In the genomic region with DNA sequence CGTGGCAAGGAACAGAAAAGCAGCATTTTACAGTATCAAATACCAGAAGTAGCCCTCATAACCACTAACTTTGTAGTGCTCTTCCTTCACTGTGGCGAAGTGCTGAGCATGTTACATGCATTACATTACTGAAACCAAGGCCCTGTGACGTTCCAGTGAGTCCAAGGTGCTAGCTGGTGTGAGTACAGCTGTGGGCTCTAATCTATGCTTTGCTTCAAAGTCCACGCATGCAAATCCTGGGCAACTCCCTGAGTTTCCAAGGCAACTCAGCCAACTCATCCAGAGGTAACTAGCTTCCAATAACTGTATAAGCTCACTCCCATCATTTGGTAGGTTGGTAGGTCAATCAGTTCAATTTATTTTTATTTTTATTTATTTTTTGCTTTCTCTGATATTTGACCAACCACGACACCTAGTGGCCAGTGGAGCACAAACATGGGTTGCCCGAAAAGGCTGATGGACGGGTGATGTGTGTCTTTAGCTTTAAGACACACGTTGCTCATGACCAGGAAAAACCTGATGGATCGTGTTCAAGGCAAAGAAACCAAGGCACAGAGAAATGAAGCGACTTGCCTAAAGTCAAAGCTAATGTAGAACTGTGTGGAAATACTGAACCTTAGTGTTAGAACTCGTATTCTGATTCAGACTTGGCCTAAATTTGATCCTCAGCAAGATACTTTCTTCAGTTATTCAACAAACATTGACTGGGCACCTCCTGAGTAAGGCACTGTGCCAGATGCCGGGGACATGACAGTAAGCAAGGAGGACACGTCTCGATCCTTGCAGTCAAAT, we compare ENCODE assay signal across 8 cellular contexts.
DNase-seq lines count a peak whose midpoint lies in the region; ATAC-seq and TF ChIP-seq lines count a peak whose summit lies in the region.

No MANE protein-coding gene starts in this region.

- peaks cover 3% of the 10 kb centered on the region for H3K27me3 ChIP-seq in iPS-15b (ENCODE audit: control insufficient read depth, insufficient read depth, low read length)

- DNase-seq in NCI-H446 (lab: John Stamatoyannopoulos, UW) (peak; percentile 60 to 64), NCI-H446 treated with DMSO at 0.1 percent for 48 hours (lab: John Stamatoyannopoulos, UW) (no peak), MV-4-11 (lab: John Stamatoyannopoulos, UW) (peak; percentile 27), T-helper 9 cell (peak; percentile 54), astrocyte of the spinal cord (ENCODE audit: low read depth, low spot score) (peak; percentile 82), smooth muscle cell of the brain vasculature (ENCODE audit: low read depth, low spot score) (peak; percentile 60)

- H3K9ac ChIP-seq in iPS-15b (ENCODE audit: low read depth, low read length), result peak overlapping the region; percentile 10

- peak; percentile 100 for ATAC-seq in HG02610 (IDR thresholded peaks at IDR 0.05; ENCODE audit: unreplicated experiment)

- no peaks in the 10 kb centered on the region for H3K9me3 ChIP-seq in iPS-15b (ENCODE audit: control insufficient read depth, insufficient read depth, low read length)

- H3K4me3 ChIP-seq in astrocyte of the spinal cord (ENCODE audit: low read depth, low read length), result no peak overlapping the region
- H3K4me3 ChIP-seq in iPS-15b (ENCODE audit: low read depth, low read length), result no peak overlapping the region

- H3K4me1 ChIP-seq in iPS-15b (ENCODE audit: control insufficient read depth, insufficient read depth, low read length), result no peaks in the 10 kb centered on the region

- in situ Hi-C loops in astrocyte of the spinal cord (cut with HindIII; ENCODE audit: low sequenced_read_pairs), result no loop called here

- TF ChIP-seq CTCF in astrocyte of the spinal cord (IDR thresholded peaks at IDR 0.05; ENCODE audit: low read depth, low read length), result peak; percentile 78

- no peaks in the 10 kb centered on the region for H3K36me3 ChIP-seq in iPS-15b (ENCODE audit: control insufficient read depth, insufficient read depth, low read length)
